ENCODE assay signal across 8 cellular contexts in genomic region chr6:131924881-131925474, GRCh38. TPM values are rescaled to one million over a fixed set of nuclear protein-coding genes. Genes with fewer than 3 reads are reported as not detected.
DNase-seq lines count a peak whose midpoint lies in the region; ATAC-seq and TF ChIP-seq lines count a peak whose summit lies in the region.

No MANE protein-coding gene starts in this region.

- BruUV-seq in HCT116 (replicated peaks; lab: Mats Ljungman, UMichigan) = no TSS peak

- H3K36me3 ChIP-seq in HCT116 (ENCODE audit: control insufficient read depth in 1 of 2, insufficient read depth in 2 of 2, low read length in 2 of 2) (no peaks in the 10 kb centered on the region), suprapubic skin (no peaks in the 10 kb centered on the region)

- H3K27ac ChIP-seq in AG04450 (ENCODE audit: low read depth, low read length) = no peak overlapping the region
- H3K27ac ChIP-seq in HCT116 (ENCODE audit: low read depth, low read length) = no peak overlapping the region
- no peak overlapping the region for H3K27ac ChIP-seq in suprapubic skin

- WGBS in suprapubic skin = 28% methylated on average over 4 of the region's 4 CpGs

- H3K4me1 Mint-ChIP-seq in glutamatergic neuron (ENCODE audit: low read depth, unreplicated experiment) = no peaks in the 10 kb centered on the region

- intact Hi-C loops in HCT116 (cut with micrococcal nuclease) = loop anchor here (1.0 to 2.0 kb wide), 6 partner anchors 236 to 560 kb away; no protein-coding TSS in a partner anchor

- H2AFZ ChIP-seq in HCT116 (ENCODE audit: low read depth, low read length, poor library complexity, severe bottlenecking) = peak overlapping the region; percentile 28

- no peak overlapping the region for H3K4me3 Mint-ChIP-seq in glutamatergic neuron (ENCODE audit: unreplicated experiment)

- CTCF ChIA-PET in AG04450 (lab: Charles Lee) (interaction anchor here (0.6 to 6.5 kb wide), 57 partner anchors 9 to 694 kb away, joined by 3 to 147 read pairs (median 4); no protein-coding TSS in a partner anchor), HCT116 (lab: Charles Lee) (interaction anchor here (0.6 to 4.8 kb wide), 27 partner anchors 9 to 874 kb away, joined by 3 to 52 read pairs (median 4); partner anchors contain the start of genes SLC18B1 and STX7)

- H3K9me3 Mint-ChIP-seq in glutamatergic neuron (ENCODE audit: unreplicated experiment) = peaks cover 2% of the 10 kb centered on the region

- no peaks in the 10 kb centered on the region for H3K79me2 ChIP-seq in HCT116 (ENCODE audit: insufficient read depth, low read length)

- H3K27me3 Mint-ChIP-seq in glutamatergic neuron (ENCODE audit: unreplicated experiment) = no peaks in the 10 kb centered on the region

- no peaks in the 10 kb centered on the region for H3K36me3 Mint-ChIP-seq in glutamatergic neuron (ENCODE audit: unreplicated experiment)

- POLR2A ChIA-PET in AG04450 (lab: Yijun Ruan, JAX) = interaction anchor here (0.7 to 1.4 kb wide), 4 partner anchors 13 to 374 kb away, joined by 3 to 12 read pairs (median 4); partner anchors contain the start of gene CCN2
- POLR2A ChIA-PET in HCT116 (lab: Charles Lee) = no interaction called here

- RAD21 ChIA-PET in HCT116 (lab: Charles Lee; ENCODE audit: low non-redundant PET in 1 of 2, low total read pairs in 2 of 2, uncharacterized antibody in 2 of 2, unreplicated experiment in 2 of 2) = interaction anchor here (0.7 to 1.1 kb wide), 4 partner anchors 36 to 355 kb away, joined by 3 to 4 read pairs (median 3); no protein-coding TSS in a partner anchor

- H3K9me2 ChIP-seq in HCT116 (ENCODE audit: insufficient read depth) = no peaks in the 10 kb centered on the region

- peaks cover 3% of the 10 kb centered on the region; the same call in 1 of the 2 replicates for H3K9me3 ChIP-seq in AG04450 (ENCODE audit: control insufficient read depth, insufficient read depth, low read length)
- H3K9me3 ChIP-seq in HCT116 (ENCODE audit: control insufficient read depth in 1 of 2, insufficient read depth in 1 of 2, low read depth in 1 of 2, low read length in 2 of 2) = peaks cover 5 to 6% of the 10 kb centered on the region in 2 experiments; a peak in 2 of 4 replicates
- no peaks in the 10 kb centered on the region for H3K9me3 ChIP-seq in suprapubic skin

- TF ChIP-seq RAD21 in HCT116 (IDR thresholded peaks at IDR 0.05; ENCODE audit: low read depth) = peak; percentile 86

- H4K20me1 ChIP-seq in HCT116 (ENCODE audit: insufficient read depth) = no peaks in the 10 kb centered on the region

- no peaks in the 10 kb centered on the region for H3K27me3 ChIP-seq in AG04450 (ENCODE audit: control insufficient read depth, insufficient read depth, low read length)
- no peaks in the 10 kb centered on the region for H3K27me3 ChIP-seq in HCT116 (ENCODE audit: insufficient read depth, low read length)
- H3K27me3 ChIP-seq in suprapubic skin = no peaks in the 10 kb centered on the region

- H3K4me3 ChIP-seq in AG04450 (ENCODE audit: low read depth, low read length) (no peak overlapping the region), HCT116 (replicated peaks in 1 of 2; ENCODE audit: low read depth in 1 of 2, low read length in 2 of 2) (no peak overlapping the region), suprapubic skin (no peak overlapping the region)

- no peak overlapping the region for H3K4me2 ChIP-seq in HCT116 (ENCODE audit: low read length)

- peak; percentile 71 for ATAC-seq in HCT116
- ATAC-seq in HG02571 (IDR thresholded peaks at IDR 0.05; ENCODE audit: unreplicated experiment) = no peak

- peaks cover 0 to 7% of the 10 kb centered on the region in 2 experiments; a peak in 2 of 4 replicates for H3K4me1 ChIP-seq in HCT116 (ENCODE audit: control insufficient read depth in 1 of 2, insufficient read depth in 2 of 2, low read length in 2 of 2)
- H3K4me1 ChIP-seq in suprapubic skin = no peaks in the 10 kb centered on the region

- peak; percentile 24 for DNase-seq in AG04450 (ENCODE audit: low read depth, low spot score)
- peak; percentile 49 for DNase-seq in HCT116 (ENCODE audit: low read depth, low spot score)
- DNase-seq in SHP77 treated with DMSO at 0.1 percent for 48 hours (lab: John Stamatoyannopoulos, UW) = peak; percentile 22
- peak; percentile 44 for DNase-seq in globus pallidus (ENCODE audit: low spot score)
- DNase-seq in suprapubic skin (ENCODE audit: low spot score in 2 of 2) = no peak
- DNase-seq in glutamatergic neuron = no peak
- DNase-seq in stimulated activated CD4-positive, alpha-beta T cell treated with anti-CD3 and anti-CD28 coated beads, Interleukin-4, amount 100 ng/mL, for 24 hours = no peak

- peak; percentile 65 for TF ChIP-seq CTCF in AG04450 (IDR thresholded peaks at IDR 0.05; ENCODE audit: low read depth, low read length)
- peak; percentile 41 to 72 (median 67) for TF ChIP-seq CTCF in HCT116 (IDR thresholded peaks at IDR 0.05 in 2 of 3, conservative IDR thresholded peaks at IDR 0.05 in 1 of 3; ENCODE audit: borderline replicate concordance in 1 of 3, insufficient read depth in 1 of 3, low read depth in 2 of 3, low read length in 2 of 3)
- TF ChIP-seq CTCF in suprapubic skin (IDR thresholded peaks at IDR 0.05) = peak; percentile 44 to 47
- TF ChIP-seq CTCF in glutamatergic neuron (IDR thresholded peaks at IDR 0.05; ENCODE audit: partially characterized antibody, unreplicated experiment) = no peak

- no peak overlapping the region for H3K9ac ChIP-seq in HCT116 (ENCODE audit: low read length)

- TF ChIP-seq EP300 in suprapubic skin (IDR thresholded peaks at IDR 0.05) = no peak

- TF ChIP-seq POLR2A in HCT116 (IDR thresholded peaks at IDR 0.05; ENCODE audit: borderline replicate concordance, extremely low read depth, insufficient read depth, insufficient read length) = no peak
- TF ChIP-seq POLR2A in suprapubic skin (IDR thresholded peaks at IDR 0.05) = no peak

- H3K27ac Mint-ChIP-seq in glutamatergic neuron (ENCODE audit: unreplicated experiment) = no peak overlapping the region

TF ChIP-seq in HCT116, 20 proteins besides CTCF, POLR2A, EP300 and RAD21:
- TF ChIP-seq SRF (IDR thresholded peaks at IDR 0.05; ENCODE audit: low read depth) (no peak), ZFX (IDR thresholded peaks at IDR 0.05) (no peak), CBX3 (IDR thresholded peaks at IDR 0.05; ENCODE audit: low read depth) (0 out of 2 replicates have a peak, but pooled peaks have one; percentile 20), EGR1 (IDR thresholded peaks at IDR 0.05; ENCODE audit: low read depth) (no peak), POLR2AphosphoS5 (IDR thresholded peaks at IDR 0.05; ENCODE audit: low read depth, low read length) (no peak)
TF ChIP-seq in HCT116: peak in this region for 1.

RNA-seq across cellular contexts. Expression of gene CCN2, which starts 26.2 kb away (rescaled TPM):
- 768 and 955 TPM in 2 replicates for polyA plus RNA-seq in AG04450 (2011; rRNA removed)
- 515 and 518 TPM in 2 replicates for polyA minus RNA-seq in AG04450 (2011; rRNA and poly(A)+ RNA removed)
- total RNA-seq in HCT116 (2021; ENCODE audit: unreplicated experiment) = 3.1 TPM
- polyA plus RNA-seq in HCT116 (2012) = 3.7 and 4.7 TPM in 2 replicates
- total RNA-seq in suprapubic skin = 100 to 1,000 TPM in 1 of 4 donors, 10 to 100 TPM in 3; 41.0 to 136 (median 78.6) TPM
- total RNA-seq in glutamatergic neuron (ENCODE audit: unreplicated experiment) = 1.2 TPM

Comparison
In these comparisons a context has a peak if more than half of its experiments do, and no peak if none do; other contexts are left out.
1. DNase-seq: peak in AG04450 (single experiment), HCT116 (single experiment), SHP77 treated with DMSO at 0.1 percent for 48 hours (single experiment) and globus pallidus (single experiment); none in suprapubic skin (0 of 2), glutamatergic neuron (single experiment) and stimulated activated CD4-positive, alpha-beta T cell treated with anti-CD3 and anti-CD28 coated beads, Interleukin-4, amount 100 ng/mL, for 24 hours (single experiment).
2. RNA of gene CCN2, which starts 26.2 kb away (total RNA-seq): 41.0 to 136 TPM in suprapubic skin; 3.1 TPM in HCT116 (single experiment) and 1.2 TPM in glutamatergic neuron (single experiment); every median in the first group is over 10 times any median in the second.